1 cellular context compared by ENCODE assay signal in the genomic region with DNA sequence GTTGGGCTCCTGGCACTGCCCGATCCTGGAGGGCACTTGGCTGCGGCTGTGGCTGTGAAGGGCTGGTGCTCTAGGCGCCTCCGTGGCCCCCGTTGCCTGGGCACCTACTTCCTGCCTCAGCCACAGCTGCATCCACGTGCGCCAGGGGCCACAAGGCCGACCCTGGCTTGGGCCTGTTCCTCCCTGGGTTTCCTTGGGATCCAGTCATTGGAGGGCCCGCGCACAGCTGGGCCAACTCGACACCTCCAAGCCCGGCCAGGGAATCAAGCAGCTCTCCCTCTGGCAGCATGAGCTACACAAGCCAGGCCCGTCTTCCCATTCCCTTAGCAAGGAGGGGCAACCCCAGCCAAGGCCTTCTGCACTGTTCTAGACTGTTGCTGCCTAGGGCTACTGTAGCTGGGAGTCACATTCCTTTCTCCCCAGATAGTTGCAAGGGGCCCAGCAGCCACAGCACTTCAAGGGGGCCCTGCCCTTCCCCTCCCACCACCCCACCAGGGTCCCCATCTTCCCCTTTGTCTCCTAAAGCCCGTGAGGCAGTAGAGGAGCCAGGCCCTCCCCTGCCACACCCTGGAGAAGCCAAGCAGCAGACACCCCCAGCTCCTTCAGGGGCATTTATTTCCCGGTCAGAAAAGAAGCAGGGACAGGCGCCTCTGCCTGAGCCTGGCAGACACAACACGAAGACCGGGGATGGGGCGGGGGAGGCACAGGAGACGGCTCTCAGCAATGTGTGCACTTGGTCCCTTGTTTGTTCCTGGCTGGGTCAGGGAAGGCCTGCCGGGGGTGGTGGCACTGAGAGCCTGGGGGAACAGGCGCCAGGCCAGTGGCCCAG.
TF ChIP-seq lines count a peak whose summit lies in the region.

No MANE protein-coding gene starts in this region.

TF ChIP-seq in HepG2, 621 proteins besides CTCF, POLR2A, EP300 and RAD21 (continued from another document and continues in another):
- TF ChIP-seq, protein P1, sequence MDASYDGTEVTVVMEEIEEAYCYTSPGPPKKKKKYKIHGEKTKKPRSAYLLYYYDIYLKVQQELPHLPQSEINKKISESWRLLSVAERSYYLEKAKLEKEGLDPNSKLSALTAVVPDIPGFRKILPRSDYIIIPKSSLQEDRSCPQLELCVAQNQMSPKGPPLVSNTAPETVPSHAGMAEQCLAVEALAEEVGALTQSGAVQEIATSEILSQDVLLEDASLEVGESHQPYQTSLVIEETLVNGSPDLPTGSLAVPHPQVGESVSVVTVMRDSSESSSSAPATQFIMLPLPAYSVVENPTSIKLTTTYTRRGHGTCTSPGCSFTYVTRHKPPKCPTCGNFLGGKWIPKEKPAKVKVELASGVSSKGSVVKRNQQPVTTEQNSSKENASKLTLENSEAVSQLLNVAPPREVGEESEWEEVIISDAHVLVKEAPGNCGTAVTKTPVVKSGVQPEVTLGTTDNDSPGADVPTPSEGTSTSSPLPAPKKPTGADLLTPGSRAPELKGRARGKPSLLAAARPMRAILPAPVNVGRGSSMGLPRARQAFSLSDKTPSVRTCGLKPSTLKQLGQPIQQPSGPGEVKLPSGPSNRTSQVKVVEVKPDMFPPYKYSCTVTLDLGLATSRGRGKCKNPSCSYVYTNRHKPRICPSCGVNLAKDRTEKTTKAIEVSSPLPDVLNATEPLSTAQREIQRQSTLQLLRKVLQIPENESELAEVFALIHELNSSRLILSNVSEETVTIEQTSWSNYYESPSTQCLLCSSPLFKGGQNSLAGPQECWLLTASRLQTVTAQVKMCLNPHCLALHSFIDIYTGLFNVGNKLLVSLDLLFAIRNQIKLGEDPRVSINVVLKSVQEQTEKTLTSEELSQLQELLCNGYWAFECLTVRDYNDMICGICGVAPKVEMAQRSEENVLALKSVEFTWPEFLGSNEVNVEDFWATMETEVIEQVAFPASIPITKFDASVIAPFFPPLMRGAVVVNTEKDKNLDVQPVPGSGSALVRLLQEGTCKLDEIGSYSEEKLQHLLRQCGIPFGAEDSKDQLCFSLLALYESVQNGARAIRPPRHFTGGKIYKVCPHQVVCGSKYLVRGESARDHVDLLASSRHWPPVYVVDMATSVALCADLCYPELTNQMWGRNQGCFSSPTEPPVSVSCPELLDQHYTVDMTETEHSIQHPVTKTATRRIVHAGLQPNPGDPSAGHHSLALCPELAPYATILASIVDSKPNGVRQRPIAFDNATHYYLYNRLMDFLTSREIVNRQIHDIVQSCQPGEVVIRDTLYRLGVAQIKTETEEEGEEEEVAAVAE (CRISPR knock-in tag; IDR thresholded peaks at IDR 0.05; ENCODE audit: borderline replicate concordance), result no peak
- no peak for TF ChIP-seq FOXA1 (IDR thresholded peaks at IDR 0.05)
- TF ChIP-seq FOXA1 (CRISPR knock-in tag; IDR thresholded peaks at IDR 0.05), result no peak; the same call in 1 of the 2 replicates
- TF ChIP-seq, protein P2, sequence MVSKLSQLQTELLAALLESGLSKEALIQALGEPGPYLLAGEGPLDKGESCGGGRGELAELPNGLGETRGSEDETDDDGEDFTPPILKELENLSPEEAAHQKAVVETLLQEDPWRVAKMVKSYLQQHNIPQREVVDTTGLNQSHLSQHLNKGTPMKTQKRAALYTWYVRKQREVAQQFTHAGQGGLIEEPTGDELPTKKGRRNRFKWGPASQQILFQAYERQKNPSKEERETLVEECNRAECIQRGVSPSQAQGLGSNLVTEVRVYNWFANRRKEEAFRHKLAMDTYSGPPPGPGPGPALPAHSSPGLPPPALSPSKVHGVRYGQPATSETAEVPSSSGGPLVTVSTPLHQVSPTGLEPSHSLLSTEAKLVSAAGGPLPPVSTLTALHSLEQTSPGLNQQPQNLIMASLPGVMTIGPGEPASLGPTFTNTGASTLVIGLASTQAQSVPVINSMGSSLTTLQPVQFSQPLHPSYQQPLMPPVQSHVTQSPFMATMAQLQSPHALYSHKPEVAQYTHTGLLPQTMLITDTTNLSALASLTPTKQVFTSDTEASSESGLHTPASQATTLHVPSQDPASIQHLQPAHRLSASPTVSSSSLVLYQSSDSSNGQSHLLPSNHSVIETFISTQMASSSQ (IDR thresholded peaks at IDR 0.05; ENCODE audit: low read depth), result 0 out of 2 replicates have a peak, but pooled peaks have one; percentile 31
- TF ChIP-seq, protein P2 (CRISPR knock-in tag; IDR thresholded peaks at IDR 0.05; ENCODE audit: borderline replicate concordance), result peak; percentile 37; the same call in 1 of the 2 replicates
- TF ChIP-seq, protein P3, sequence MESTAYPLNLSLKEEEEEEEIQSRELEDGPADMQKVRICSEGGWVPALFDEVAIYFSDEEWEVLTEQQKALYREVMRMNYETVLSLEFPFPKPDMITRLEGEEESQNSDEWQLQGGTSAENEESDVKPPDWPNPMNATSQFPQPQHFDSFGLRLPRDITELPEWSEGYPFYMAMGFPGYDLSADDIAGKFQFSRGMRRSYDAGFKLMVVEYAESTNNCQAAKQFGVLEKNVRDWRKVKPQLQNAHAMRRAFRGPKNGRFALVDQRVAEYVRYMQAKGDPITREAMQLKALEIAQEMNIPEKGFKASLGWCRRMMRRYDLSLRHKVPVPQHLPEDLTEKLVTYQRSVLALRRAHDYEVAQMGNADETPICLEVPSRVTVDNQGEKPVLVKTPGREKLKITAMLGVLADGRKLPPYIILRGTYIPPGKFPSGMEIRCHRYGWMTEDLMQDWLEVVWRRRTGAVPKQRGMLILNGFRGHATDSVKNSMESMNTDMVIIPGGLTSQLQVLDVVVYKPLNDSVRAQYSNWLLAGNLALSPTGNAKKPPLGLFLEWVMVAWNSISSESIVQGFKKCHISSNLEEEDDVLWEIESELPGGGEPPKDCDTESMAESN (CRISPR knock-in tag; conservative IDR thresholded peaks at IDR 0.05), result peak; percentile 67; the same call in 1 of the 2 replicates
- 0 out of 2 replicates have a peak, but pooled peaks have one; percentile 22 for TF ChIP-seq ZNF556 (CRISPR knock-in tag; IDR thresholded peaks at IDR 0.05; ENCODE audit: borderline replicate concordance)
- TF ChIP-seq, protein P4, sequence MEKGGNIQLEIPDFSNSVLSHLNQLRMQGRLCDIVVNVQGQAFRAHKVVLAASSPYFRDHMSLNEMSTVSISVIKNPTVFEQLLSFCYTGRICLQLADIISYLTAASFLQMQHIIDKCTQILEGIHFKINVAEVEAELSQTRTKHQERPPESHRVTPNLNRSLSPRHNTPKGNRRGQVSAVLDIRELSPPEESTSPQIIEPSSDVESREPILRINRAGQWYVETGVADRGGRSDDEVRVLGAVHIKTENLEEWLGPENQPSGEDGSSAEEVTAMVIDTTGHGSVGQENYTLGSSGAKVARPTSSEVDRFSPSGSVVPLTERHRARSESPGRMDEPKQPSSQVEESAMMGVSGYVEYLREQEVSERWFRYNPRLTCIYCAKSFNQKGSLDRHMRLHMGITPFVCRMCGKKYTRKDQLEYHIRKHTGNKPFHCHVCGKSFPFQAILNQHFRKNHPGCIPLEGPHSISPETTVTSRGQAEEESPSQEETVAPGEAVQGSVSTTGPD (CRISPR knock-in tag; IDR thresholded peaks at IDR 0.05), result 0 out of 2 replicates have a peak, but pooled peaks have one; percentile 61
- TF ChIP-seq ZNF546 (CRISPR knock-in tag; conservative IDR thresholded peaks at IDR 0.05), result no peak
- TF ChIP-seq, protein P5, sequence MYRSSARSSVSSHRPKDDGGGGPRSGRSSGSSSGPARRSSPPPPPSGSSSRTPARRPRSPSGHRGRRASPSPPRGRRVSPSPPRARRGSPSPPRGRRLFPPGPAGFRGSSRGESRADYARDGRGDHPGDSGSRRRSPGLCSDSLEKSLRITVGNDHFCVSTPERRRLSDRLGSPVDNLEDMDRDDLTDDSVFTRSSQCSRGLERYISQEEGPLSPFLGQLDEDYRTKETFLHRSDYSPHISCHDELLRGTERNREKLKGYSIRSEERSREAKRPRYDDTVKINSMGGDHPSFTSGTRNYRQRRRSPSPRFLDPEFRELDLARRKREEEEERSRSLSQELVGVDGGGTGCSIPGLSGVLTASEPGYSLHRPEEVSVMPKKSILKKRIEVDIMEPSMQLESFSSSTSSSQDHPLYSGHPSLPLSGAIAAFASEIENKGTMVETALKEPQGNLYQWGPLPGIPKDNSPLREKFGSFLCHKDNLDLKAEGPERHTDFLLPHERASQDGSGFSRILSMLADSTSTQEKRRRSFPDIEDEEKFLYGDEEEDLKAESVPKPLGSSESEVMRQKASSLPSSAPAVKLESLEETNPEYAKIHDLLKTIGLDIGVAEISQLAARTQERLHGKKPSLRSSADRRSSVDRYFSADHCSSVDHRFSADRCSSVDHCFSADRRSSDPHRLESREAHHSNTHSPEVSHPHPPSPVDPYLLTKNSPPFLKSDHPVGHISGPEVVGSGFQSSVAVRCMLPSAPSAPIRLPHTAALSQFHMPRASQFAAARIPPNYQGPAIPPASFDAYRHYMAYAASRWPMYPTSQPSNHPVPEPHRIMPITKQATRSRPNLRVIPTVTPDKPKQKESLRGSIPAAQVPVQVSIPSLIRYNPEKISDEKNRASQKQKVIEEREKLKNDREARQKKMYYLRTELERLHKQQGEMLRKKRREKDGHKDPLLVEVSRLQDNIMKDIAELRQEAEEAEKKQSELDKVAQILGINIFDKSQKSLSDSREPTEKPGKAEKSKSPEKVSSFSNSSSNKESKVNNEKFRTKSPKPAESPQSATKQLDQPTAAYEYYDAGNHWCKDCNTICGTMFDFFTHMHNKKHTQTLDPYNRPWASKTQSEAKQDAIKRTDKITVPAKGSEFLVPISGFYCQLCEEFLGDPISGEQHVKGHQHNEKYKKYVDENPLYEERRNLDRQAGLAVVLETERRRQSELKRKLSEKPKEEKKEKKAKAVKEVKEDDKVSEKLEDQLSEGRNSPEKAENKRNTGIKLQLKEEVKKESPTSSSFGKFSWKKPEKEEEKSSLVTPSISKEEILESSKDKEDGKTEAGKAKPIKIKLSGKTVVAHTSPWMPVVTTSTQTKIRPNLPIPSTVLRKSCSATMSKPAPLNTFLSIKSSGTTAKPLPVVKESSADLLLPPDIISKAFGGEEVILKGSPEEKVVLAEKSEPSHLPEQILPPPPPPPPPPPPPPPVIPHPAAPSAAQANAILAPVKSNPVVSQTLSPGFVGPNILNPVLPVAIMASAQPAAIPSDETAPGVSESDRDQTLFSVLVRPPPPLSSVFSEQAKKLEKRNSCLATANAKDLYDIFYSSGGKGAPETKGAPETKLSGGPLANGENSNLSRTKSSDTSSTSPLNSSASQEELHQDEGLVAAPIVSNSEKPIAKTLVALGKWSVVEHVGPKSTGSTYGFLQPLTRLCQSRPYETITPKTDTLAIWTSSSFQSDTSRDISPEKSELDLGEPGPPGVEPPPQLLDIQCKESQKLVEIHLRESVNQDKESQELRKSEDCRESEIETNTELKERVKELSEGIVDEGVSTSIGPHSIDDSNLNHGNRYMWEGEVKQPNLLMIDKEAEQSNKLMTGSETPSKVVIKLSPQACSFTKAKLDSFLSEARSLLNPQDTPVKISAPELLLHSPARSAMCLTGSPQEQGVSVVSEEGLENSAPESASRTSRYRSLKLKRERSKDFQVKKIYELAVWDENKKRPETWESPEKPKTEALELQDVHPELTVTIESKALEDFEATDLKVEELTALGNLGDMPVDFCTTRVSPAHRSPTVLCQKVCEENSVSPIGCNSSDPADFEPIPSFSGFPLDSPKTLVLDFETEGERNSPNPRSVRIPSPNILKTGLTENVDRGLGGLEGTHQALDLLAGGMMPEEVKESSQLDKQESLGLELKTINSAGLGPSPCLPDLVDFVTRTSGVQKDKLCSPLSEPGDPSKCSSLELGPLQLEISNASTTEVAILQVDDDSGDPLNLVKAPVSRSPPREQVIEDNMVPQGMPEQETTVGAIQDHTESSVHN (CRISPR knock-in tag; IDR thresholded peaks at IDR 0.05), result peak; percentile 29; the same call in 1 of the 2 replicates
- TF ChIP-seq ASH2L (IDR thresholded peaks at IDR 0.05; ENCODE audit: insufficient read length, low read depth, low read length), result no peak
- TF ChIP-seq NPAS2 (CRISPR knock-in tag; IDR thresholded peaks at IDR 0.05; ENCODE audit: borderline replicate concordance), result no peak
- TF ChIP-seq, protein P6, sequence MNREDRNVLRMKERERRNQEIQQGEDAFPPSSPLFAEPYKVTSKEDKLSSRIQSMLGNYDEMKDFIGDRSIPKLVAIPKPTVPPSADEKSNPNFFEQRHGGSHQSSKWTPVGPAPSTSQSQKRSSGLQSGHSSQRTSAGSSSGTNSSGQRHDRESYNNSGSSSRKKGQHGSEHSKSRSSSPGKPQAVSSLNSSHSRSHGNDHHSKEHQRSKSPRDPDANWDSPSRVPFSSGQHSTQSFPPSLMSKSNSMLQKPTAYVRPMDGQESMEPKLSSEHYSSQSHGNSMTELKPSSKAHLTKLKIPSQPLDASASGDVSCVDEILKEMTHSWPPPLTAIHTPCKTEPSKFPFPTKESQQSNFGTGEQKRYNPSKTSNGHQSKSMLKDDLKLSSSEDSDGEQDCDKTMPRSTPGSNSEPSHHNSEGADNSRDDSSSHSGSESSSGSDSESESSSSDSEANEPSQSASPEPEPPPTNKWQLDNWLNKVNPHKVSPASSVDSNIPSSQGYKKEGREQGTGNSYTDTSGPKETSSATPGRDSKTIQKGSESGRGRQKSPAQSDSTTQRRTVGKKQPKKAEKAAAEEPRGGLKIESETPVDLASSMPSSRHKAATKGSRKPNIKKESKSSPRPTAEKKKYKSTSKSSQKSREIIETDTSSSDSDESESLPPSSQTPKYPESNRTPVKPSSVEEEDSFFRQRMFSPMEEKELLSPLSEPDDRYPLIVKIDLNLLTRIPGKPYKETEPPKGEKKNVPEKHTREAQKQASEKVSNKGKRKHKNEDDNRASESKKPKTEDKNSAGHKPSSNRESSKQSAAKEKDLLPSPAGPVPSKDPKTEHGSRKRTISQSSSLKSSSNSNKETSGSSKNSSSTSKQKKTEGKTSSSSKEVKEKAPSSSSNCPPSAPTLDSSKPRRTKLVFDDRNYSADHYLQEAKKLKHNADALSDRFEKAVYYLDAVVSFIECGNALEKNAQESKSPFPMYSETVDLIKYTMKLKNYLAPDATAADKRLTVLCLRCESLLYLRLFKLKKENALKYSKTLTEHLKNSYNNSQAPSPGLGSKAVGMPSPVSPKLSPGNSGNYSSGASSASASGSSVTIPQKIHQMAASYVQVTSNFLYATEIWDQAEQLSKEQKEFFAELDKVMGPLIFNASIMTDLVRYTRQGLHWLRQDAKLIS (CRISPR knock-in tag; IDR thresholded peaks at IDR 0.05), result peak; percentile 28
- TF ChIP-seq GLI4 (CRISPR knock-in tag; IDR thresholded peaks at IDR 0.05; ENCODE audit: borderline replicate concordance), result peak; percentile 73; the same call in 1 of the 2 replicates
- no peak for TF ChIP-seq ZNF121 (CRISPR knock-in tag; IDR thresholded peaks at IDR 0.05)
- no peak for TF ChIP-seq ZNF550 (CRISPR knock-in tag; IDR thresholded peaks at IDR 0.05; ENCODE audit: borderline replicate concordance)
- TF ChIP-seq FOXC1 (CRISPR knock-in tag; IDR thresholded peaks at IDR 0.05; ENCODE audit: borderline replicate concordance), result peak; percentile 79
- TF ChIP-seq IKZF4 (CRISPR knock-in tag; IDR thresholded peaks at IDR 0.05; ENCODE audit: borderline replicate concordance, low read depth, not compliant biosample characterization), result peak; percentile 31
- no peak; the same call in 1 of the 2 replicates for TF ChIP-seq ZNF274 (CRISPR knock-in tag; IDR thresholded peaks at IDR 0.05)
- peak; percentile 56; the same call in 1 of the 2 replicates for TF ChIP-seq GABPB1 (CRISPR knock-in tag; IDR thresholded peaks at IDR 0.05)
- TF ChIP-seq ZNF589 (CRISPR knock-in tag; conservative IDR thresholded peaks at IDR 0.05), result peak; percentile 17; the same call in 1 of the 2 replicates
